ENCODE assay signal across 1 cellular context in the genomic region with DNA sequence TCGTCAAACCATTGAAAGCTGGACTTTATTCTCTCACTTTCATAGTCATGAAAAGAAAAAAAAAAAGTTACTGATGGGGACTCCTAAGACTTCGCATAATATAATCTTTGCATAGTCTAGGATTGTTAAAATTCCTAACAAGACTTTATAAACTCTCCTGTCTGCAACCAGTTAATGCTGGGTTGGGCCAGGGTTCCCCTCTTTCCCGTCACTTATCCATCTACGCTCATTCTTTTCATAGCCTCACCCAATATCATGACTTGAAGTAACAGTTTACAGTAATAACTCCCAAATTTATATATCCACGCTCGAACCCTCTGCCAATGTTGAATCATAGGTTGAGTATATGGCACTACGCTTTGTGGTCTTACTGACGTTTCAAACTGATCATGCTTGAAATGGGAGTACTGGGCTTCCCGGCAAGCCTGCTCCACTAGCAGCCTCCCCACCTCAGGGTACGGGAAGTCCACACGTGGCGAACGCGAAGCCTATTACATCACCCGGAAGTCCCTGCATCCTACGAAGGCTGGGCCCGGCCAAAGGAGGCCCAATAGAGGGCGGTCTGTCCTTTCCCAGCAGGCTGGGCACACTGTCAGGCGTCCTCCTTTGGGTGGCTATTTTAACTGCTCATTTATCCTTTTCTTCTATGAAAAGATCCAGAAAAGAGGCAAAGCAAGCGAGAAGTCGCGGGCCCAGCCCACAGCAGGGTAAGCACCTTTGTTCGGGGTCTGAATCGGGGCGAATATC.
TF ChIP-seq lines count a peak whose summit lies in the region.

No MANE protein-coding gene starts in this region.

TF ChIP-seq in HepG2, 621 proteins besides CTCF, POLR2A, EP300 and RAD21 (continued from another document and continues in another):
- TF ChIP-seq ZNF407 (CRISPR knock-in tag; IDR thresholded peaks at IDR 0.05; ENCODE audit: not compliant biosample characterization) (no peak), SRF (IDR thresholded peaks at IDR 0.05; ENCODE audit: low read depth, low read length) (no peak), GTF3A (CRISPR knock-in tag; conservative IDR thresholded peaks at IDR 0.05) (no peak), ZMAT5 (CRISPR knock-in tag; IDR thresholded peaks at IDR 0.05; ENCODE audit: borderline replicate concordance, low read depth) (no peak), ZNF557 (CRISPR knock-in tag; IDR thresholded peaks at IDR 0.05) (no peak), ZGPAT (CRISPR knock-in tag; IDR thresholded peaks at IDR 0.05) (peak; percentile 87; the same call in 1 of the 2 replicates), ZBTB38 (CRISPR knock-in tag; IDR thresholded peaks at IDR 0.05) (peak; percentile 65; the same call in 1 of the 2 replicates), ATF7-NPFF (CRISPR knock-in tag; IDR thresholded peaks at IDR 0.05; ENCODE audit: low read depth) (peak; percentile 69; the same call in 1 of the 2 replicates), ZNF33A (CRISPR knock-in tag; IDR thresholded peaks at IDR 0.05; ENCODE audit: borderline replicate concordance) (no peak), CEBPZ (IDR thresholded peaks at IDR 0.05; ENCODE audit: low read length) (no peak), ZNF337 (CRISPR knock-in tag; IDR thresholded peaks at IDR 0.05; ENCODE audit: borderline replicate concordance, low read depth) (peak; percentile 70; the same call in 1 of the 2 replicates), GATA4 (IDR thresholded peaks at IDR 0.05; ENCODE audit: borderline replicate concordance, low read depth) (peak; percentile 30; the same call in 1 of the 2 replicates), HMGXB3 (CRISPR knock-in tag; IDR thresholded peaks at IDR 0.05; ENCODE audit: borderline replicate concordance) (peak; percentile 64), PCBP1 (IDR thresholded peaks at IDR 0.05; ENCODE audit: borderline replicate concordance, low read depth, low read length) (no peak), ZNF660 (CRISPR knock-in tag; IDR thresholded peaks at IDR 0.05; ENCODE audit: borderline replicate concordance, low read depth) (no peak), ZBTB21 (CRISPR knock-in tag; IDR thresholded peaks at IDR 0.05) (peak; percentile 80), TEAD3 (CRISPR knock-in tag; optimal IDR thresholded peaks at IDR 0.05; ENCODE audit: borderline replicate concordance) (peak; percentile 27)
- TF ChIP-seq, protein P1, sequence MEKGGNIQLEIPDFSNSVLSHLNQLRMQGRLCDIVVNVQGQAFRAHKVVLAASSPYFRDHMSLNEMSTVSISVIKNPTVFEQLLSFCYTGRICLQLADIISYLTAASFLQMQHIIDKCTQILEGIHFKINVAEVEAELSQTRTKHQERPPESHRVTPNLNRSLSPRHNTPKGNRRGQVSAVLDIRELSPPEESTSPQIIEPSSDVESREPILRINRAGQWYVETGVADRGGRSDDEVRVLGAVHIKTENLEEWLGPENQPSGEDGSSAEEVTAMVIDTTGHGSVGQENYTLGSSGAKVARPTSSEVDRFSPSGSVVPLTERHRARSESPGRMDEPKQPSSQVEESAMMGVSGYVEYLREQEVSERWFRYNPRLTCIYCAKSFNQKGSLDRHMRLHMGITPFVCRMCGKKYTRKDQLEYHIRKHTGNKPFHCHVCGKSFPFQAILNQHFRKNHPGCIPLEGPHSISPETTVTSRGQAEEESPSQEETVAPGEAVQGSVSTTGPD (CRISPR knock-in tag; IDR thresholded peaks at IDR 0.05): no peak
- TF ChIP-seq, protein P2, sequence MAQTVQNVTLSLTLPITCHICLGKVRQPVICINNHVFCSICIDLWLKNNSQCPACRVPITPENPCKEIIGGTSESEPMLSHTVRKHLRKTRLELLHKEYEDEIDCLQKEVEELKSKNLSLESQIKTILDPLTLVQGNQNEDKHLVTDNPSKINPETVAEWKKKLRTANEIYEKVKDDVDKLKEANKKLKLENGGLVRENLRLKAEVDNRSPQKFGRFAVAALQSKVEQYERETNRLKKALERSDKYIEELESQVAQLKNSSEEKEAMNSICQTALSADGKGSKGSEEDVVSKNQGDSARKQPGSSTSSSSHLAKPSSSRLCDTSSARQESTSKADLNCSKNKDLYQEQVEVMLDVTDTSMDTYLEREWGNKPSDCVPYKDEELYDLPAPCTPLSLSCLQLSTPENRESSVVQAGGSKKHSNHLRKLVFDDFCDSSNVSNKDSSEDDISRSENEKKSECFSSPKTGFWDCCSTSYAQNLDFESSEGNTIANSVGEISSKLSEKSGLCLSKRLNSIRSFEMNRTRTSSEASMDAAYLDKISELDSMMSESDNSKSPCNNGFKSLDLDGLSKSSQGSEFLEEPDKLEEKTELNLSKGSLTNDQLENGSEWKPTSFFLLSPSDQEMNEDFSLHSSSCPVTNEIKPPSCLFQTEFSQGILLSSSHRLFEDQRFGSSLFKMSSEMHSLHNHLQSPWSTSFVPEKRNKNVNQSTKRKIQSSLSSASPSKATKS (CRISPR knock-in tag; IDR thresholded peaks at IDR 0.05): 0 out of 2 replicates have a peak, but pooled peaks have one; percentile 5
- TF ChIP-seq, protein P3, sequence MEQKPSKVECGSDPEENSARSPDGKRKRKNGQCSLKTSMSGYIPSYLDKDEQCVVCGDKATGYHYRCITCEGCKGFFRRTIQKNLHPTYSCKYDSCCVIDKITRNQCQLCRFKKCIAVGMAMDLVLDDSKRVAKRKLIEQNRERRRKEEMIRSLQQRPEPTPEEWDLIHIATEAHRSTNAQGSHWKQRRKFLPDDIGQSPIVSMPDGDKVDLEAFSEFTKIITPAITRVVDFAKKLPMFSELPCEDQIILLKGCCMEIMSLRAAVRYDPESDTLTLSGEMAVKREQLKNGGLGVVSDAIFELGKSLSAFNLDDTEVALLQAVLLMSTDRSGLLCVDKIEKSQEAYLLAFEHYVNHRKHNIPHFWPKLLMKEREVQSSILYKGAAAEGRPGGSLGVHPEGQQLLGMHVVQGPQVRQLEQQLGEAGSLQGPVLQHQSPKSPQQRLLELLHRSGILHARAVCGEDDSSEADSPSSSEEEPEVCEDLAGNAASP (CRISPR knock-in tag; IDR thresholded peaks at IDR 0.05; ENCODE audit: borderline replicate concordance): peak; percentile 81
